Comparison of ENCODE assay signal across 1 cellular context in genomic region chr1:24828183-24828886, GRCh38.
TF ChIP-seq lines count a peak whose summit lies in the region.

No MANE protein-coding gene starts in this region.

TF ChIP-seq in HEK293, 187 proteins besides CTCF, POLR2A, EP300 and RAD21:
- TF ChIP-seq WT1 (tag by site-specific recombination; IDR thresholded peaks at IDR 0.05): peak; percentile 31
- TF ChIP-seq OSR2 (tag by site-specific recombination; IDR thresholded peaks at IDR 0.05): peak; percentile 17; the same call in 1 of the 2 replicates
- no peak for TF ChIP-seq ZNF202 (tag by site-specific recombination; IDR thresholded peaks at IDR 0.05; ENCODE audit: borderline replicate concordance)
- TF ChIP-seq SP7 (tag by site-specific recombination; IDR thresholded peaks at IDR 0.05): peak; percentile 59
- no peak for TF ChIP-seq GLIS1 (tag by site-specific recombination; IDR thresholded peaks at IDR 0.05)
- TF ChIP-seq PRDM6 (tag by site-specific recombination; IDR thresholded peaks at IDR 0.05): peak; percentile 32
- TF ChIP-seq FEZF1 (tag by site-specific recombination; IDR thresholded peaks at IDR 0.05): peak; percentile 8; the same call in 1 of the 2 replicates
